17 cellular contexts compared by ENCODE assay signal in the genomic region with DNA sequence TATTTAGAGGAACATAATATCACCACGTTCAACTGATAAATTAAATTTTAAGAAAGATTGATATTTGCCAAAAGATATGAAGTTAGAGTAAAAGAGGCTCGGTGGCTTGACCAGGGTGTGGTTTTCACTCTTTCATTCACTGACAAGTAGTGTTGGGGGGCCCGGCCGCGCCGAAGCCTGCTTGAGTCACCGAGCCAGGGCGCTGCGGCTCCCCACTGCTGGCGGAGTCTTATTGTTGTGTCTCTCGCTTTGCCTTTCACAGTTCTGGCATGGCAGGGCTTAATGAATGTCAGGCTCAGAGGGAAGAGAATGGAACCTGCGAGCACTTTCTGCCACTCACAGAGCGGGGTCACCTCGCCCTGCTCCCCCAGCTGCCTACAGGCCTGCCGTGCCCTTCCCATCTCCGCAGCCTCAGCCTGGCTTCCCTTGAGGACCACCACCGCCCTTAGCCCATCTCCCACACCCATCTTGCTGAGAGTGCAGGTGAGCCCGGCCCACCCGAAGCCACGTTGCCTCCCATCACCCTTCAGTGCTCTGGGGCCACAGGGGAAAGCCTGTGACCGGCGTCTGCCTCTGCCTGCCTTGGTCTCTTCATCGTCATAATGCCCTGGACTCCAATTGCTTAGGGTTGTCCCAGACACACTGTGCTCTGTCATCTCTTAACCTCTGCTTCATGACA.
"Had no signal": no experiment of that assay in that cellular context is flagged by ENCODE, and none has a peak within 500 bp of the region (broad histone marks: within the 10 kb centered on the region; RNA-seq: fewer than 3 reads in every experiment).

No MANE protein-coding gene starts in this region.

- H3K9me3 Mint-ChIP-seq: activated CD4-positive, alpha-beta memory T cell treated with anti-CD3 and anti-CD28 coated beads, Interleukin-2, amount 10 ng/mL, durations not matched to agents 7 days and 5 days; activated T-cell treated with anti-CD3 and anti-CD28 coated beads, Interleukin-2, amount 50 U/mL, for 72 hours; stimulated activated naive CD8-positive, alpha-beta T cell treated with anti-CD3 and anti-CD28 coated beads, Interleukin-15, Interleukin-2, amounts not matched to agents 100 ng/mL and 50 ng/mL, for 24 hours had no signal

- H3K4me3 ChIP-seq: colonic mucosa, testis had no signal

- H3K27me3 Mint-ChIP-seq: activated CD4-positive, alpha-beta memory T cell treated with anti-CD3 and anti-CD28 coated beads, Interleukin-2, amount 10 ng/mL, durations not matched to agents 7 days and 5 days; progenitor cell of endocrine pancreas; stimulated activated naive CD8-positive, alpha-beta T cell treated with anti-CD3 and anti-CD28 coated beads, Interleukin-15, Interleukin-2, amounts not matched to agents 100 ng/mL and 50 ng/mL, for 24 hours had no signal

- ATAC-seq: activated T-cell treated with anti-CD3 and anti-CD28 coated beads, Interleukin-2, amount 50 U/mL, for 72 hours; sciatic nerve had no signal

- H3K9me3 ChIP-seq: colonic mucosa, neutrophil, testis had no signal

- DNase-seq: activated CD4-positive, alpha-beta memory T cell treated with anti-CD3 and anti-CD28 coated beads, Interleukin-2, amount 10 ng/mL, durations not matched to agents 7 days and 5 days; activated CD4-positive, alpha-beta T cell treated with anti-CD3 and anti-CD28 coated beads for 1 hour; activated gamma-delta T cell treated with Interleukin-2 at 50 U/mL for 16 hours; activated T-cell treated with anti-CD3 and anti-CD28 coated beads, Interleukin-2, amount 50 U/mL, for 72 hours; aorta; caudate nucleus; colonic mucosa; effector CD4-positive, alpha-beta T cell; foreskin melanocyte; islet precursor cell; stimulated activated CD4-positive, alpha-beta T cell treated with anti-CD3 and anti-CD28 coated beads, Interleukin-2, amount 100 ng/mL, for 24 hours; SW 1271; testis had no signal

- H3K27ac Mint-ChIP-seq: activated CD4-positive, alpha-beta memory T cell treated with anti-CD3 and anti-CD28 coated beads, Interleukin-2, amount 10 ng/mL, durations not matched to agents 7 days and 5 days; activated T-cell treated with anti-CD3 and anti-CD28 coated beads, Interleukin-2, amount 50 U/mL, for 72 hours; progenitor cell of endocrine pancreas; stimulated activated naive CD8-positive, alpha-beta T cell treated with anti-CD3 and anti-CD28 coated beads, Interleukin-15, Interleukin-2, amounts not matched to agents 100 ng/mL and 50 ng/mL, for 24 hours had no signal

- H3K27ac ChIP-seq: colonic mucosa, neutrophil, testis had no signal

- H3K4me3 Mint-ChIP-seq: activated CD4-positive, alpha-beta memory T cell treated with anti-CD3 and anti-CD28 coated beads, Interleukin-2, amount 10 ng/mL, durations not matched to agents 7 days and 5 days; activated T-cell treated with anti-CD3 and anti-CD28 coated beads, Interleukin-2, amount 50 U/mL, for 72 hours; stimulated activated naive CD8-positive, alpha-beta T cell treated with anti-CD3 and anti-CD28 coated beads, Interleukin-15, Interleukin-2, amounts not matched to agents 100 ng/mL and 50 ng/mL, for 24 hours had no signal

- H3K27me3 ChIP-seq: colonic mucosa, neutrophil, testis had no signal

- H3K36me3 ChIP-seq: colonic mucosa, neutrophil had no signal

- H3K4me1 ChIP-seq: colonic mucosa, testis had no signal
